Comparison of ENCODE assay signal across 1 cellular context in genomic region chr11:6405837-6406236, GRCh38.
TF ChIP-seq lines count a peak whose summit lies in the region.

No MANE protein-coding gene starts in this region.

TF ChIP-seq in GM23338, 12 proteins besides CTCF, POLR2A, EP300 and RAD21:
- no peak for TF ChIP-seq JUNB (IDR thresholded peaks at IDR 0.05; ENCODE audit: unreplicated experiment)
- TF ChIP-seq NANOG (IDR thresholded peaks at IDR 0.05; ENCODE audit: borderline replicate concordance) = no peak
- no peak for TF ChIP-seq ZNF331 (CRISPR knock-in tag; IDR thresholded peaks at IDR 0.05; ENCODE audit: low read depth)
- no peak for TF ChIP-seq STAT1 (IDR thresholded peaks at IDR 0.05; ENCODE audit: unreplicated experiment)
- no peak for TF ChIP-seq ZNF462 (CRISPR knock-in tag; IDR thresholded peaks at IDR 0.05)
